20 cellular contexts compared by ENCODE assay signal in the genomic region with DNA sequence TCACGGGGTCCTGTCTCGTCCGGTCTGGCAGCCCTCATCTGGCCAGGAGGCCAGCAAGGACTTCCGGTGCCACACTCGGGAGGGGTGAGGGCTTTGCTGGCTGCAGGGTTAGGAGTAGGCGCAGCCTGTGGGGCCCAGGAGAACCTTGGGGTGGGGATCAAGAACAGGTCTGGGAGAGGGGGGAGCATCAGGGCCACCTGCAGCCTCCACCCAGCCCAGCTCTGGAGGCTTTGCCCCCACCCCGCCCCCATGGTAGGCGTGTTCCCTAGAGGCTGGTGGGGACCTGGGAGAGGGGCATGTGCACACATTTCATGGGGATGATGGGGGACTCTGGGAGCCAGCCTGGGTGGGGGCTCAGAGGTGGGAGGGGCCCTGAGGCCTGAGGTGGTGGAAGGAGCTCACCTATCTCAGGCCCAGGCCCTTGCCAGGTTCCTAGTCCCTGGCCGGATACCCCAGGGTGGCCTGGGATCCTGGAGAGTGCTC. TPM values are rescaled to one million over a fixed set of nuclear protein-coding genes. Genes with fewer than 3 reads are reported as not detected.
DNase-seq lines count a peak whose midpoint lies in the region; ATAC-seq, FAIRE-seq and TF ChIP-seq lines count a peak whose summit lies in the region.
"Had no signal": no experiment of that assay in that cellular context is flagged by ENCODE, and none has a peak within 500 bp of the region (broad histone marks: within the 10 kb centered on the region; RNA-seq: fewer than 3 reads in every experiment).

No MANE protein-coding gene starts in this region.

- no peak for FAIRE-seq in GM12892 (lab: Jason Lieb, UNC)
- FAIRE-seq: D721Med, K562 had no signal

- no peaks in the 10 kb centered on the region for H3K9me3 Mint-ChIP-seq in activated CD4-positive, alpha-beta memory T cell treated with anti-CD3 and anti-CD28 coated beads, Interleukin-2, amount 10 ng/mL, durations not matched to agents 7 days and 5 days
- no peaks in the 10 kb centered on the region for H3K9me3 Mint-ChIP-seq in activated CD4-positive, alpha-beta memory T cell treated with anti-CD3 and anti-CD28 coated beads for 36 hours
- H3K9me3 Mint-ChIP-seq: CD8-positive, alpha-beta T cell had no signal

- no peaks in the 10 kb centered on the region for H3K36me3 Mint-ChIP-seq in activated CD4-positive, alpha-beta memory T cell treated with anti-CD3 and anti-CD28 coated beads, Interleukin-2, amount 10 ng/mL, durations not matched to agents 7 days and 5 days (ENCODE audit: low read depth)
- H3K36me3 Mint-ChIP-seq in activated CD4-positive, alpha-beta memory T cell treated with anti-CD3 and anti-CD28 coated beads for 36 hours, result no peaks in the 10 kb centered on the region
- H3K36me3 Mint-ChIP-seq: CD8-positive, alpha-beta T cell had no signal

- peaks cover 9% of the 10 kb centered on the region for H3K4me1 Mint-ChIP-seq in activated CD4-positive, alpha-beta memory T cell treated with anti-CD3 and anti-CD28 coated beads, Interleukin-2, amount 10 ng/mL, durations not matched to agents 7 days and 5 days
- peaks cover 9% of the 10 kb centered on the region for H3K4me1 Mint-ChIP-seq in activated CD4-positive, alpha-beta memory T cell treated with anti-CD3 and anti-CD28 coated beads for 36 hours (ENCODE audit: low read depth)

- peaks cover 9% of the 10 kb centered on the region for H3K27me3 Mint-ChIP-seq in activated CD4-positive, alpha-beta memory T cell treated with anti-CD3 and anti-CD28 coated beads, Interleukin-2, amount 10 ng/mL, durations not matched to agents 7 days and 5 days
- H3K27me3 Mint-ChIP-seq in activated CD4-positive, alpha-beta memory T cell treated with anti-CD3 and anti-CD28 coated beads for 36 hours, result peaks cover 12% of the 10 kb centered on the region

- no peaks in the 10 kb centered on the region for H3K9me3 ChIP-seq in upper lobe of right lung
- no peaks in the 10 kb centered on the region for H3K9me3 ChIP-seq in right atrium auricular region

- H3K27ac ChIP-seq in upper lobe of right lung (no peak overlapping the region), right atrium auricular region (no peak overlapping the region)
- H3K27ac ChIP-seq: BLaER1 treated with 17β-estradiol and CSF1 and Interleukin-3, amounts not matched to agents 10 nM and 100 nM had no signal

- intact Hi-C loops in activated CD4-positive, alpha-beta memory T cell treated with anti-CD3 and anti-CD28 coated beads for 36 hours (cut with micrococcal nuclease), result loop anchor here (5.0 kb wide), 2 partner anchors 103 to 207 kb away; a partner anchor contains a TSS
- intact Hi-C loops in upper lobe of right lung (cut with DNase I), result no loop called here

- H3K4me3 ChIP-seq in upper lobe of right lung, result no peak overlapping the region
- no peak overlapping the region for H3K4me3 ChIP-seq in right atrium auricular region
- H3K4me3 ChIP-seq: BLaER1 treated with 17β-estradiol and CSF1 and Interleukin-3, amounts not matched to agents 10 nM and 100 nM; K562 had no signal

- no peaks in the 10 kb centered on the region for H3K27me3 ChIP-seq in upper lobe of right lung
- H3K27me3 ChIP-seq in right atrium auricular region, result no peaks in the 10 kb centered on the region

- no peak for TF ChIP-seq POLR2A in GM12892 (IDR thresholded peaks at IDR 0.05; ENCODE audit: low read depth, low read length)

- H3K4me1 ChIP-seq in upper lobe of right lung (peaks cover 4% of the 10 kb centered on the region), right atrium auricular region (peaks cover 0 to 37% of the 10 kb centered on the region in 2 donors)

- H3K27ac Mint-ChIP-seq in activated CD4-positive, alpha-beta memory T cell treated with anti-CD3 and anti-CD28 coated beads, Interleukin-2, amount 10 ng/mL, durations not matched to agents 7 days and 5 days, result no peak overlapping the region
- H3K27ac Mint-ChIP-seq in activated CD4-positive, alpha-beta memory T cell treated with anti-CD3 and anti-CD28 coated beads for 36 hours, result no peak overlapping the region
- H3K27ac Mint-ChIP-seq: CD8-positive, alpha-beta T cell had no signal

- TF ChIP-seq CTCF in upper lobe of right lung (IDR thresholded peaks at IDR 0.05) (no peak), right atrium auricular region (IDR thresholded peaks at IDR 0.05) (no peak)

- DNase-seq in activated CD4-positive, alpha-beta memory T cell treated with anti-CD3 and anti-CD28 coated beads, Interleukin-2, amount 10 ng/mL, durations not matched to agents 7 days and 5 days, result peak; percentile 9
- no peak for DNase-seq in activated CD4-positive, alpha-beta memory T cell treated with anti-CD3 and anti-CD28 coated beads for 36 hours
- DNase-seq in GM12892 (ENCODE audit: insufficient read length) (peak; percentile 6), mesenteric fat pad (ENCODE audit: low spot score) (peak; percentile 85), upper lobe of right lung (peak; percentile 59), A172 (ENCODE audit: low spot score) (no peak), right atrium auricular region (ENCODE audit: low spot score) (no peak)
- DNase-seq: 8988T, GOT3, NCI-H1105 treated with DMSO at 0.1 percent for 48 hours, NCI-H1694, NCI-H2081 treated with DMSO at 0.1 percent for 48 hours, NCI-H748 treated with DMSO at 0.1 percent for 48 hours, OCI-M1, Right ventricle myocardium superior had no signal

- POLR2A ChIA-PET in activated CD4-positive, alpha-beta memory T cell treated with anti-CD3 and anti-CD28 coated beads, Interleukin-2, amount 10 ng/mL, durations not matched to agents 7 days and 5 days (lab: Charles Lee), result no interaction called here
- POLR2A ChIA-PET in activated CD4-positive, alpha-beta memory T cell treated with anti-CD3 and anti-CD28 coated beads for 36 hours (lab: Charles Lee), result no interaction called here

- no peak for ATAC-seq in upper lobe of right lung
- ATAC-seq in HG03196 (IDR thresholded peaks at IDR 0.05; ENCODE audit: unreplicated experiment), result no peak
- ATAC-seq: CD8-positive, alpha-beta T cell; K562 had no signal

- H3K36me3 ChIP-seq in upper lobe of right lung (no peaks in the 10 kb centered on the region), right atrium auricular region (no peaks in the 10 kb centered on the region)
- H3K36me3 ChIP-seq: BLaER1 treated with 17β-estradiol and CSF1 and Interleukin-3, amounts not matched to agents 10 nM and 100 nM had no signal

- no peak overlapping the region for H3K4me3 Mint-ChIP-seq in activated CD4-positive, alpha-beta memory T cell treated with anti-CD3 and anti-CD28 coated beads, Interleukin-2, amount 10 ng/mL, durations not matched to agents 7 days and 5 days
- H3K4me3 Mint-ChIP-seq in activated CD4-positive, alpha-beta memory T cell treated with anti-CD3 and anti-CD28 coated beads for 36 hours, result no peak overlapping the region
- H3K4me3 Mint-ChIP-seq: CD8-positive, alpha-beta T cell had no signal

- CTCF ChIA-PET in activated CD4-positive, alpha-beta memory T cell treated with anti-CD3 and anti-CD28 coated beads, Interleukin-2, amount 10 ng/mL, durations not matched to agents 7 days and 5 days (lab: Charles Lee), result no interaction called here
- CTCF ChIA-PET in activated CD4-positive, alpha-beta memory T cell treated with anti-CD3 and anti-CD28 coated beads for 36 hours (lab: Charles Lee), result no interaction called here

RNA-seq across cellular contexts. Expression of a gene that starts 23.3 kb away (rescaled TPM):
- under 1 TPM; 0.55 to 0.85 TPM for total RNA-seq in activated CD4-positive, alpha-beta memory T cell treated with anti-CD3 and anti-CD28 coated beads, Interleukin-2, amount 10 ng/mL, durations not matched to agents 7 days and 5 days
- under 1 TPM; 0.52 to 0.65 TPM for total RNA-seq in activated CD4-positive, alpha-beta memory T cell treated with anti-CD3 and anti-CD28 coated beads for 36 hours
- 0.06 TPM for polyA plus RNA-seq in GM12892 (2012; ENCODE audit: missing spikeins)
- 25.3 TPM for total RNA-seq in mesenteric fat pad
- total RNA-seq in upper lobe of right lung, result 37.1 TPM
- 39.5 and 43.6 TPM in 2 replicates for total RNA-seq in A172 (2014; rRNA removed; shearing (Covaris generic))
- total RNA-seq in right atrium auricular region, result 10 to 100 TPM in 1 of 2 donors, 1 to 10 TPM in 1; 8.3 to 32.3 TPM

Comparison
In these comparisons a context has a peak if more than half of its experiments do, and no peak if none do; other contexts are left out.
1. DNase-seq: peak in activated CD4-positive, alpha-beta memory T cell treated with anti-CD3 and anti-CD28 coated beads, Interleukin-2, amount 10 ng/mL, durations not matched to agents 7 days and 5 days (single experiment), GM12892 (single experiment), mesenteric fat pad (single experiment) and upper lobe of right lung (single experiment); none in activated CD4-positive, alpha-beta memory T cell treated with anti-CD3 and anti-CD28 coated beads for 36 hours (single experiment), A172 (single experiment) and right atrium auricular region (single experiment).
2. RNA of a gene that starts 23.3 kb away (total RNA-seq): 39.5 to 43.6 TPM in A172, 37.1 TPM in upper lobe of right lung (single experiment), 8.3 to 32.3 TPM in right atrium auricular region and 25.3 TPM in mesenteric fat pad (single experiment); 0.55 to 0.85 TPM in activated CD4-positive, alpha-beta memory T cell treated with anti-CD3 and anti-CD28 coated beads, Interleukin-2, amount 10 ng/mL, durations not matched to agents 7 days and 5 days and 0.52 to 0.65 TPM in activated CD4-positive, alpha-beta memory T cell treated with anti-CD3 and anti-CD28 coated beads for 36 hours; every median in the first group is over 4 times any median in the second.